Comparison of ENCODE assay signal across 16 cellular contexts in the genomic region with DNA sequence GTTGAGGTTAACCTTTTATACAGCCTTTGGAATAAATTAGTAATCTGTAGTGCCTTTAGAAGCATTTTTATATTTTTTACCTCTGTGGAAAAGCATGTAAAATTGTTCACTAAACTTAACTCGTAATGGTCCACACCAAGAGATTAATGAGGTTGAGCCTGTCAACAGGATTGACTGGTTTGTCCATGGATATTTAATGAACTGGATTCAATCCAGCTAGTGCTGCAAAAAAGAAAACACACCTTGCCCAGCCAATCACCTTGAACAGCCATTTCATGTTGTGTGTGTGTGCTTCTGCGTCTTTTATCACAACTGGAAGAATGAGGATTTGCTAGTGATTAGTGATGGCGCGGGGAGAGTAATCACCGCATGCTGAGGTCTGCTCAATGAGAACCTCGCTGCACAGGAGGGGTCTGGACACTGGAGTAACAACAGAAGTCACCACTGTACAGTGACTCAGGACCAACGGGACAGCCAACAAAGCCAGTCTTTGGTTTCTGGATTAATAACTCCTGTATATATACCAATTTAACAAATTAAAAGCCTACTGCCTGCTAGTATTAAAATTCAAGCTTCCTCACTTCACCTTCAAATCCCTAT. TPM values are rescaled to one million over a fixed set of nuclear protein-coding genes. Genes with fewer than 3 reads are reported as not detected.
"Had no signal": no experiment of that assay in that cellular context is flagged by ENCODE, and none has a peak within 500 bp of the region (broad histone marks: within the 10 kb centered on the region; RNA-seq: fewer than 3 reads in every experiment).

No MANE protein-coding gene starts in this region.

- H3K27me3 ChIP-seq: tibial artery, uterus had no signal

- H3K36me3 ChIP-seq: uterus had no signal

- H3K27ac Mint-ChIP-seq: mesothelial cell of epicardium had no signal

- H3K9me3 ChIP-seq: tibial artery, uterus had no signal

- H3K4me1 ChIP-seq: tibial artery, uterus had no signal

- H3K4me2 ChIP-seq: smooth muscle cell had no signal

- H3K27me3 Mint-ChIP-seq: activated CD4-positive, alpha-beta T cell treated with anti-CD3 and anti-CD28 coated beads for 36 hours; central memory CD8-positive, alpha-beta T cell had no signal

- H3K4me3 Mint-ChIP-seq: activated CD4-positive, alpha-beta T cell treated with anti-CD3 and anti-CD28 coated beads for 36 hours; central memory CD8-positive, alpha-beta T cell; mesothelial cell of epicardium had no signal

- ATAC-seq: activated CD4-positive, alpha-beta T cell treated with anti-CD3 and anti-CD28 coated beads for 36 hours; left ventricle myocardium superior had no signal

- H3K4me3 ChIP-seq: smooth muscle cell, tibial artery, uterus had no signal

- DNase-seq: activated CD4-positive, alpha-beta T cell treated with anti-CD3 and anti-CD28 coated beads for 36 hours; activated effector memory CD4-positive, alpha-beta T cell treated with anti-CD3 and anti-CD28 coated beads, Interleukin-2, amount 50 U/mL, for 16 hours; cortex of kidney; effector CD8-positive, alpha-beta T cell; hippocampal formation; left ventricle myocardium superior; tibial artery; uterus had no signal

- H3K27ac ChIP-seq: tibial artery, uterus had no signal

- H3K9me3 Mint-ChIP-seq: central memory CD8-positive, alpha-beta T cell; mesothelial cell of epicardium had no signal

RNA-seq across cellular contexts. Expression of a gene that starts 33.7 kb away (rescaled TPM):
- total RNA-seq: activated CD4-positive, alpha-beta T cell treated with anti-CD3 and anti-CD28 coated beads for 36 hours; epithelial cell of proximal tubule; glomerular endothelial cell; kidney epithelial cell; left ventricle myocardium superior; mesothelial cell of epicardium; myocyte; smooth muscle cell; T-helper 2 cell treated with Interferon-gamma antibody and Interleukin-4, amounts not matched to agents 100 ng/mL and 5 ng/mL, for 36 hours; uterus had no signal
- polyA plus RNA-seq: smooth muscle cell had no signal
